14 cellular contexts compared by ENCODE assay signal in genomic region chr14:85187521-85187920, GRCh38.
"Had no signal": no experiment of that assay in that cellular context is flagged by ENCODE, and none has a peak within 500 bp of the region (broad histone marks: within the 10 kb centered on the region; RNA-seq: fewer than 3 reads in every experiment).

No MANE protein-coding gene starts in this region.

- FAIRE-seq: colon, pancreas had no signal

- DNase-seq: activated CD4-positive, alpha-beta memory T cell treated with anti-CD3 and anti-CD28 coated beads, Interleukin-2, amount 10 ng/mL, durations not matched to agents 7 days and 5 days; activated effector memory CD4-positive, alpha-beta T cell treated with Interleukin-2 at 50 U/mL for 16 hours; activated naive CD4-positive, alpha-beta T cell treated with anti-CD3 and anti-CD28 coated beads, Interleukin-2, amount 50 U/mL, for 16 hours; activated T-cell treated with anti-CD3 and anti-CD28 coated beads, Interleukin-2, amount 50 U/mL, for 24 hours; adrenal gland; gastrocnemius medialis; heart left ventricle; immature natural killer cell; naive B cell; pancreas; T-helper 17 cell; trophoblast cell; WERI-Rb-1 had no signal
